Comparison of ENCODE assay signal across 8 cellular contexts in the genomic region with DNA sequence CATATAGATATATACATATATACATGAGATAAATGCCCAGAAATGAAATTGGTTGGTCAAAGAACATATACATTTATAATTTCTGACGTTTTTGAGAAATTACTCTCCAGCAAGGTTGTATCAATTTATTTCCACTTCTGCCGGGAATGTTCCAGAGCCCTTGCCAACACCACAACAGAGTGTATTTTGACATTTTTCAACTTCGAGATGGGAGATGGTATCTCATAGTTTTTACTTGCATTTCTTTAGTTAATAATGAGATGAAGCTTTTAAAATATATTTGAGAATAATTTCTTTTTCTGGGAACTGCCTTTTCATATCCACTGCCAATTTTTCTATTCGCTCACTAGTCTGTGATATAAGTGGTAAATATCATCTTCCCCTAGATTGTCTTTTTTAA.
"Had no signal": no experiment of that assay in that cellular context is flagged by ENCODE, and none has a peak within 500 bp of the region (broad histone marks: within the 10 kb centered on the region; RNA-seq: fewer than 3 reads in every experiment).

No MANE protein-coding gene starts in this region.

- H3K4me3 ChIP-seq: GM12878 had no signal

- ATAC-seq: GM12878 had no signal

- FAIRE-seq: G401.6, GM12878, GM12891, GM12892, GM18507, GM19239 had no signal

- DNase-seq: GDM1, GF-D8 had no signal
